In genomic region chr13:94718697-94719096, GRCh38 we compare ENCODE assay signal across 3 cellular contexts. TPM values are rescaled to one million over a fixed set of nuclear protein-coding genes. Genes with fewer than 3 reads are reported as not detected.
"Had no signal": no experiment of that assay in that cellular context is flagged by ENCODE, and none has a peak within 500 bp of the region (broad histone marks: within the 10 kb centered on the region; RNA-seq: fewer than 3 reads in every experiment).

No MANE protein-coding gene starts in this region.

RNA-seq across cellular contexts. Expression of gene SOX21, which starts 6.4 kb away (rescaled TPM):
- total RNA-seq: LHCN-M2, MCF 10A, NCI-H460 had no signal
